In the genomic region with DNA sequence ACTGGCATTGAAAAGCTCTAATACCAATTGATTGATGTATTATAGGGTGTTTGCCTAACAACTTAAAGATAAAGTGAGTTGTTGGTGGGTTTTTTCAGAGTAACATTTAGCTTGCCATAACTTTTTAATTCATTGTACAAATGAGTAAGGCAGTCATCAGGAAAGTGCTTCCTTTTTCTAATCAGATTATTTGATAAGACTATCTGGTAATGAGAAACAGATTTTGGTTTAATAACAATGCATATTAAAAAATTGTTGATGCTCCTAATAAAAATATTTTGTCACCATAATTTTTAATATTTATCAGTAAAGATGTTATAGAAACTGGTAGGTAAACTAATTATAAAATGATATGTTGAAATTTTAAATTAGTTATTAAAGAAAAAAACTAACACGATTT, we compare ENCODE assay signal across 21 cellular contexts.
"Had no signal": no experiment of that assay in that cellular context is flagged by ENCODE, and none has a peak within 500 bp of the region (broad histone marks: within the 10 kb centered on the region; RNA-seq: fewer than 3 reads in every experiment).

No MANE protein-coding gene starts in this region.

- FAIRE-seq: HTR-8/SVneo, K562 had no signal

- H3K9ac ChIP-seq: KMS-11 had no signal

- H3K9me3 Mint-ChIP-seq: IgD-negative memory B cell had no signal

- H3K4me3 Mint-ChIP-seq: IgD-negative memory B cell had no signal

- H3K27me3 Mint-ChIP-seq: IgD-negative memory B cell had no signal

- H3K27ac ChIP-seq: HL-60, KMS-11, RWPE1 had no signal

- H3K4me3 ChIP-seq: K562 had no signal

- H3K27ac Mint-ChIP-seq: IgD-negative memory B cell had no signal

- DNase-seq: Kasumi-1, MM.1S, NCI-H1092 treated with DMSO at 0.1 percent for 48 hours, NCI-H1436, NCI-H187, NCI-H2029, NCI-H2081 treated with DMSO at 0.1 percent for 48 hours, NCI-H2171, NCI-H226, NCI-H446, NCI-H510A, NCI-H524 treated with DMSO at 0.1 percent for 48 hours, NCI-H69, NCI-H774, SHP77 had no signal

- H3K4me2 ChIP-seq: KMS-11 had no signal

- ATAC-seq: K562 had no signal
